In the genomic region with DNA sequence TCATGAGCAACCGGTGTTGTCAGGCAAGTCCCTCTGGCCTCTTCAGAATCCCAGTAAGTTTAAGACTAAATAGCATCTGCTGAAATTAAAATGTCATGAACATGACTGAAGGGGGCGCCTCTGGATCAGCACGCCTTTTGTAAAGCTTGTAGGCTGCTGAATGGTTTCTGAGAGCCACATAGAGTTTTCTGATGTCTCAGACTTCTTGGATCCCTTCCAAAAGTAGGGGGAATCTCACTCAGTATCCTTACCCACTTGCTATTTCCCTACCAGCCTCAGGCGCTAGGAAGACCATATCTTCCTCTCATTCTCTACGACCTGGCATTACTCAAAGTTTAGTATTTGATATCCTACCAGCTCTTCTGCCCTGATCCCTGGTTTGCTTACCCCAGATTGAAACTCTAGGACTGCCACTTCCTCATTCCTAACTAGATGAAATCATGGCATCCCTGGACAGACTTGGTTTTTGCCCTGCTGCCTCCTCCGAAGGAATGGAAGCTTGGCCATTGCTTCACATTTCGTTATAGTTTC, we compare ENCODE assay signal across 8 cellular contexts.
A peak's percentile ranks its signal among the peaks of the same experiment; 100 is the strongest.
DNase-seq lines count a peak whose midpoint lies in the region; ATAC-seq and TF ChIP-seq lines count a peak whose summit lies in the region.

No MANE protein-coding gene starts in this region.

- H3K9ac ChIP-seq in liver (ENCODE audit: low read depth in 1 of 2, low read length in 2 of 2), result no peak overlapping the region

- H3K27ac ChIP-seq in right atrium auricular region (no peak overlapping the region), HL-60 (replicated peaks) (no peak overlapping the region), liver (ENCODE audit: low read depth in 1 of 2, low read length in 2 of 2) (no peak overlapping the region)

- ATAC-seq in left ventricle myocardium superior (no peak), GM21447 (IDR thresholded peaks at IDR 0.05; ENCODE audit: unreplicated experiment) (no peak)

- H3K9me3 ChIP-seq in right atrium auricular region (no peaks in the 10 kb centered on the region), liver (ENCODE audit: control insufficient read depth in 4 of 4, low read length in 3 of 4) (no peaks in the 10 kb centered on the region)

- H3K4me1 ChIP-seq in right atrium auricular region (no peaks in the 10 kb centered on the region), liver (ENCODE audit: control insufficient read depth in 4 of 4, insufficient read depth in 4 of 4, low read length in 3 of 4) (no peaks in the 10 kb centered on the region)

- TF ChIP-seq RAD21 in liver (IDR thresholded peaks at IDR 0.05), result peak; percentile 72 to 76

- H3K4me3 ChIP-seq in right atrium auricular region, result no peak overlapping the region
- H3K4me3 ChIP-seq in HL-60 (replicated peaks; ENCODE audit: insufficient read depth, low read length), result no peak overlapping the region
- H3K4me3 ChIP-seq in liver (ENCODE audit: low read depth in 1 of 3, low read length in 3 of 3), result no peak overlapping the region

- H3K27me3 ChIP-seq in right atrium auricular region (no peaks in the 10 kb centered on the region), HL-60 (ENCODE audit: insufficient read depth, poor library complexity, severe bottlenecking) (no peaks in the 10 kb centered on the region), liver (ENCODE audit: control insufficient read depth in 4 of 4, insufficient read depth in 4 of 4, low read length in 3 of 4) (no peaks in the 10 kb centered on the region)

- no peaks in the 10 kb centered on the region for H3K36me3 ChIP-seq in right atrium auricular region
- no peaks in the 10 kb centered on the region for H3K36me3 ChIP-seq in liver (ENCODE audit: control insufficient read depth in 4 of 4, insufficient read depth in 3 of 4, low read depth in 1 of 4, low read length in 3 of 4)

- 64% methylated on average over 7 of the region's 7 CpGs for WGBS in liver

- no peak for DNase-seq in right atrium auricular region (ENCODE audit: low spot score)
- DNase-seq in left ventricle myocardium superior, result no peak
- DNase-seq in HL-60 (ENCODE audit: low read depth in 1 of 2, low spot score in 1 of 2), result peak in 1 of 2 experiments; percentile 53
- DNase-seq in SHP77 treated with DMSO at 0.1 percent for 48 hours (lab: John Stamatoyannopoulos, UW), result peak; percentile 40
- peak; percentile 54 for DNase-seq in astrocyte of the hippocampus (ENCODE audit: low read depth, low spot score)
- no peak for DNase-seq in retina

- intact Hi-C loops in left ventricle myocardium superior (cut with micrococcal nuclease), result no loop called here

- TF ChIP-seq CTCF in right atrium auricular region (IDR thresholded peaks at IDR 0.05) (peak; percentile 2 to 31), HL-60 (IDR thresholded peaks at IDR 0.05; ENCODE audit: insufficient read depth, low read length) (peak; percentile 0), liver (IDR thresholded peaks at IDR 0.05; ENCODE audit: low read depth, low read length, missing input control) (peak; percentile 17)

TF ChIP-seq in liver, 16 proteins besides CTCF, POLR2A, EP300 and RAD21:
- TF ChIP-seq HNF4G (IDR thresholded peaks at IDR 0.05), result no peak
- no peak for TF ChIP-seq NR2F2 (IDR thresholded peaks at IDR 0.05)
- no peak for TF ChIP-seq SP1 (IDR thresholded peaks at IDR 0.05)
- no peak for TF ChIP-seq ATF3 (IDR thresholded peaks at IDR 0.05)
- TF ChIP-seq, protein P1, sequence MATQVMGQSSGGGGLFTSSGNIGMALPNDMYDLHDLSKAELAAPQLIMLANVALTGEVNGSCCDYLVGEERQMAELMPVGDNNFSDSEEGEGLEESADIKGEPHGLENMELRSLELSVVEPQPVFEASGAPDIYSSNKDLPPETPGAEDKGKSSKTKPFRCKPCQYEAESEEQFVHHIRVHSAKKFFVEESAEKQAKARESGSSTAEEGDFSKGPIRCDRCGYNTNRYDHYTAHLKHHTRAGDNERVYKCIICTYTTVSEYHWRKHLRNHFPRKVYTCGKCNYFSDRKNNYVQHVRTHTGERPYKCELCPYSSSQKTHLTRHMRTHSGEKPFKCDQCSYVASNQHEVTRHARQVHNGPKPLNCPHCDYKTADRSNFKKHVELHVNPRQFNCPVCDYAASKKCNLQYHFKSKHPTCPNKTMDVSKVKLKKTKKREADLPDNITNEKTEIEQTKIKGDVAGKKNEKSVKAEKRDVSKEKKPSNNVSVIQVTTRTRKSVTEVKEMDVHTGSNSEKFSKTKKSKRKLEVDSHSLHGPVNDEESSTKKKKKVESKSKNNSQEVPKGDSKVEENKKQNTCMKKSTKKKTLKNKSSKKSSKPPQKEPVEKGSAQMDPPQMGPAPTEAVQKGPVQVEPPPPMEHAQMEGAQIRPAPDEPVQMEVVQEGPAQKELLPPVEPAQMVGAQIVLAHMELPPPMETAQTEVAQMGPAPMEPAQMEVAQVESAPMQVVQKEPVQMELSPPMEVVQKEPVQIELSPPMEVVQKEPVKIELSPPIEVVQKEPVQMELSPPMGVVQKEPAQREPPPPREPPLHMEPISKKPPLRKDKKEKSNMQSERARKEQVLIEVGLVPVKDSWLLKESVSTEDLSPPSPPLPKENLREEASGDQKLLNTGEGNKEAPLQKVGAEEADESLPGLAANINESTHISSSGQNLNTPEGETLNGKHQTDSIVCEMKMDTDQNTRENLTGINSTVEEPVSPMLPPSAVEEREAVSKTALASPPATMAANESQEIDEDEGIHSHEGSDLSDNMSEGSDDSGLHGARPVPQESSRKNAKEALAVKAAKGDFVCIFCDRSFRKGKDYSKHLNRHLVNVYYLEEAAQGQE (IDR thresholded peaks at IDR 0.05), result no peak
- TF ChIP-seq HNF4A (conservative IDR thresholded peaks at IDR 0.05), result no peak

Comparison
In these comparisons a context has a peak if more than half of its experiments do, and no peak if none do; other contexts are left out.
1. DNase-seq: peak in SHP77 treated with DMSO at 0.1 percent for 48 hours (single experiment) and astrocyte of the hippocampus (single experiment); none in right atrium auricular region (single experiment), left ventricle myocardium superior (single experiment) and retina (single experiment).
2. Peak in every context shown above with its lines, with median percentiles within 50 percentile points of each other: CTCF ChIP-seq.